Comparison of ENCODE assay signal across 8 cellular contexts in the genomic region with DNA sequence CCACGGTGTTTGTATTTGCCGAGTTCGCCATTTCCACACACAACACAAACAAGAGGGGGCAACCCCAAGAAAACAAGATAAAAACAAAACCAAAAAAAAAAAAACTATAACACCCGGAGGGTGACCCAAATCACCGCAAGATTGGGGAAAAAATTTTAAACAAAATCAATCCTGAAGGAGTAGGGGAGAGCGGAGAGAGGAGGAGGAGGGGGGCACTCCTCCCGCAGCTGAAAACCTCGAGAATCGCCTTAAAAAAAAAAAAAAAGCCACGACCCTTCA.
DNase-seq lines count a peak whose midpoint lies in the region; ATAC-seq and TF ChIP-seq lines count a peak whose summit lies in the region.

No MANE protein-coding gene starts in this region.

- peak overlapping the region; percentile 90 for H3K4me3 ChIP-seq in AG09309 (ENCODE audit: control insufficient read depth, low read depth, low read length)
- H3K4me3 ChIP-seq in muscle layer of colon (ENCODE audit: low read depth in 1 of 2, low read length in 2 of 2): peak overlapping the region; percentile 75 to 88

- peak overlapping the region; percentile 96 for H3K27ac ChIP-seq in KOPT-K1 (ENCODE audit: low read depth, low read length, poor library complexity, severe bottlenecking)
- H3K27ac ChIP-seq in caudate nucleus (ENCODE audit: low read depth, low read length): peak overlapping the region; percentile 98
- H3K27ac ChIP-seq in muscle layer of colon (ENCODE audit: low read depth, low read length): peak overlapping the region; percentile 68

- peak overlapping the region; percentile 96 for H3K9ac ChIP-seq in muscle layer of colon (ENCODE audit: low read length)

- ATAC-seq in HG03045 (IDR thresholded peaks at IDR 0.05; ENCODE audit: unreplicated experiment): no peak

- DNase-seq in AG09309 (ENCODE audit: low read depth) (no peak), caudate nucleus (lab: John Stamatoyannopoulos, UW) (peak in 3 of 61 donors; percentile 15 to 50 (median 36)), GM03348 (ENCODE audit: low spot score) (no peak), activated gamma-delta T cell (lab: John Stamatoyannopoulos, UW) (no peak), pons (ENCODE audit: low spot score) (no peak)

- TF ChIP-seq CTCF in AG09309 (IDR thresholded peaks at IDR 0.05; ENCODE audit: control insufficient read depth, insufficient read depth, low read depth, low read length, missing control alignments): no peak

- H3K9me3 ChIP-seq in KOPT-K1 (ENCODE audit: insufficient read depth, low read length, poor library complexity, severe bottlenecking) (no peaks in the 10 kb centered on the region), muscle layer of colon (ENCODE audit: low read length) (no peaks in the 10 kb centered on the region)

- H3K4me1 ChIP-seq in muscle layer of colon (ENCODE audit: insufficient read depth, low read length): peaks cover 27% of the 10 kb centered on the region

- no peaks in the 10 kb centered on the region for H3K27me3 ChIP-seq in muscle layer of colon (ENCODE audit: control insufficient read depth in 1 of 2, insufficient read depth in 2 of 2, low read length in 2 of 2)

- H3K36me3 ChIP-seq in KOPT-K1 (ENCODE audit: insufficient read depth, low read length): peaks cover 24% of the 10 kb centered on the region
- H3K36me3 ChIP-seq in muscle layer of colon (ENCODE audit: insufficient read depth, low read length): no peaks in the 10 kb centered on the region
